Comparison of ENCODE assay signal across 17 cellular contexts in genomic region chr18:74407888-74408287, GRCh38. TPM values are rescaled to one million over a fixed set of nuclear protein-coding genes. Genes with fewer than 3 reads are reported as not detected.
DNase-seq lines count a peak whose midpoint lies in the region; ATAC-seq lines count a peak whose summit lies in the region.
"Had no signal": no experiment of that assay in that cellular context is flagged by ENCODE, and none has a peak within 500 bp of the region (broad histone marks: within the 10 kb centered on the region; RNA-seq: fewer than 3 reads in every experiment).

No MANE protein-coding gene starts in this region.

- ATAC-seq in stimulated activated naive CD8-positive, alpha-beta T cell treated with anti-CD3 and anti-CD28 coated beads, Interleukin-15, Interleukin-2, amounts not matched to agents 100 U/mL and 50 U/mL, for 24 hours = no peak
- ATAC-seq in GM21825 (IDR thresholded peaks at IDR 0.05; ENCODE audit: unreplicated experiment) = peak; percentile 79
- ATAC-seq in activated CD8-positive, alpha-beta T cell treated with anti-CD3 and anti-CD28 coated beads, Interleukin-2, amount 10 ng/mL, durations not matched to agents 7 days and 5 days = no peak
- ATAC-seq in Right ventricle myocardium superior (ENCODE audit: poor library complexity) = no peak
- ATAC-seq: K562, Panc1 had no signal

- H3K9me3 Mint-ChIP-seq in stimulated activated naive CD8-positive, alpha-beta T cell treated with anti-CD3 and anti-CD28 coated beads, Interleukin-15, Interleukin-2, amounts not matched to agents 100 ng/mL and 50 ng/mL, for 24 hours = no peaks in the 10 kb centered on the region
- H3K9me3 Mint-ChIP-seq in activated CD8-positive, alpha-beta T cell treated with anti-CD3 and anti-CD28 coated beads, Interleukin-2, amount 10 ng/mL, durations not matched to agents 7 days and 5 days (ENCODE audit: insufficient read depth) = no peaks in the 10 kb centered on the region

- H3K4me3 ChIP-seq in SJCRH30 = no peak overlapping the region
- H3K4me3 ChIP-seq: HAP-1, hepatocyte, K562, vagina had no signal

- H3K9me3 ChIP-seq in SJCRH30 (replicated peaks) = no peaks in the 10 kb centered on the region
- H3K9me3 ChIP-seq: HAP-1, vagina had no signal

- H3K36me3 Mint-ChIP-seq in stimulated activated naive CD8-positive, alpha-beta T cell treated with anti-CD3 and anti-CD28 coated beads, Interleukin-15, Interleukin-2, amounts not matched to agents 100 ng/mL and 50 ng/mL, for 24 hours (ENCODE audit: low read depth) = no peaks in the 10 kb centered on the region
- H3K36me3 Mint-ChIP-seq in activated CD8-positive, alpha-beta T cell treated with anti-CD3 and anti-CD28 coated beads, Interleukin-2, amount 10 ng/mL, durations not matched to agents 7 days and 5 days (ENCODE audit: low read depth) = peaks cover 2% of the 10 kb centered on the region

- peaks cover 27% of the 10 kb centered on the region for H3K4me1 Mint-ChIP-seq in stimulated activated naive CD8-positive, alpha-beta T cell treated with anti-CD3 and anti-CD28 coated beads, Interleukin-15, Interleukin-2, amounts not matched to agents 100 ng/mL and 50 ng/mL, for 24 hours (ENCODE audit: low read depth)
- H3K4me1 Mint-ChIP-seq in activated CD8-positive, alpha-beta T cell treated with anti-CD3 and anti-CD28 coated beads, Interleukin-2, amount 10 ng/mL, durations not matched to agents 7 days and 5 days (ENCODE audit: low read depth) = peaks cover 26% of the 10 kb centered on the region

- no peak overlapping the region for H3K27ac ChIP-seq in SJCRH30
- H3K27ac ChIP-seq: hepatocyte, vagina had no signal

- H3K4me1 ChIP-seq in SJCRH30 = no peaks in the 10 kb centered on the region
- H3K4me1 ChIP-seq: HAP-1, vagina had no signal

- peak overlapping the region; percentile 65 for H3K4me3 Mint-ChIP-seq in stimulated activated naive CD8-positive, alpha-beta T cell treated with anti-CD3 and anti-CD28 coated beads, Interleukin-15, Interleukin-2, amounts not matched to agents 100 ng/mL and 50 ng/mL, for 24 hours
- H3K4me3 Mint-ChIP-seq in activated CD8-positive, alpha-beta T cell treated with anti-CD3 and anti-CD28 coated beads, Interleukin-2, amount 10 ng/mL, durations not matched to agents 7 days and 5 days = peak overlapping the region; percentile 69

- H3K27me3 Mint-ChIP-seq in stimulated activated naive CD8-positive, alpha-beta T cell treated with anti-CD3 and anti-CD28 coated beads, Interleukin-15, Interleukin-2, amounts not matched to agents 100 ng/mL and 50 ng/mL, for 24 hours = no peaks in the 10 kb centered on the region
- H3K27me3 Mint-ChIP-seq in activated CD8-positive, alpha-beta T cell treated with anti-CD3 and anti-CD28 coated beads, Interleukin-2, amount 10 ng/mL, durations not matched to agents 7 days and 5 days (ENCODE audit: low read depth) = no peaks in the 10 kb centered on the region

- no peak for DNase-seq in stimulated activated naive CD8-positive, alpha-beta T cell treated with anti-CD3 and anti-CD28 coated beads, Interleukin-15, Interleukin-2, amounts not matched to agents 100 U/mL and 50 U/mL, for 24 hours
- DNase-seq in activated CD8-positive, alpha-beta T cell treated with anti-CD3 and anti-CD28 coated beads, Interleukin-2, amount 10 ng/mL, durations not matched to agents 7 days and 5 days = no peak
- DNase-seq in SJCRH30 = no peak
- DNase-seq in dermis blood vessel endothelial cell = no peak
- DNase-seq in Right ventricle myocardium superior = no peak
- no peak for DNase-seq in retina
- DNase-seq: EL; occipital lobe; stimulated activated CD8-positive, alpha-beta memory T cell treated with anti-CD3 and anti-CD28 coated beads, Interleukin-4, amount 100 ng/mL, for 48 hours had no signal

- H3K27me3 ChIP-seq in SJCRH30 = no peaks in the 10 kb centered on the region
- H3K27me3 ChIP-seq: vagina had no signal

- H3K27ac Mint-ChIP-seq in stimulated activated naive CD8-positive, alpha-beta T cell treated with anti-CD3 and anti-CD28 coated beads, Interleukin-15, Interleukin-2, amounts not matched to agents 100 ng/mL and 50 ng/mL, for 24 hours = peak overlapping the region; percentile 22
- H3K27ac Mint-ChIP-seq in activated CD8-positive, alpha-beta T cell treated with anti-CD3 and anti-CD28 coated beads, Interleukin-2, amount 10 ng/mL, durations not matched to agents 7 days and 5 days = peak overlapping the region; percentile 91

- H3K36me3 ChIP-seq in SJCRH30 = no peaks in the 10 kb centered on the region
- H3K36me3 ChIP-seq: HAP-1, vagina had no signal

- POLR2A ChIA-PET in activated CD8-positive, alpha-beta T cell treated with anti-CD3 and anti-CD28 coated beads, Interleukin-2, amount 10 ng/mL, durations not matched to agents 7 days and 5 days (lab: Charles Lee) = no interaction called here

- intact Hi-C loops in Right ventricle myocardium superior (cut with DNase I) = no loop called here

- CTCF ChIA-PET in activated CD8-positive, alpha-beta T cell treated with anti-CD3 and anti-CD28 coated beads, Interleukin-2, amount 10 ng/mL, durations not matched to agents 7 days and 5 days (lab: Charles Lee) = interaction anchor here (0.8 to 2.1 kb wide), 4 partner anchors 30 to 98 kb away, joined by 3 to 7 read pairs (median 5); no protein-coding TSS in a partner anchor

RNA-seq across cellular contexts. Expression of gene DIPK1C, which starts 49.2 kb away (rescaled TPM):
- total RNA-seq in activated CD8-positive, alpha-beta T cell treated with anti-CD3 and anti-CD28 coated beads, Interleukin-2, amount 10 ng/mL, durations not matched to agents 7 days and 5 days = not detected
- total RNA-seq in SJCRH30 (2014; rRNA removed; shearing (Covaris generic)) = not detected in 2 replicates
- total RNA-seq in dermis blood vessel endothelial cell (not detected in 2 replicates), Right ventricle myocardium superior (3.3 TPM)
- total RNA-seq: epithelial cell of proximal tubule, vagina had no signal
